Comparison of ENCODE assay signal across 8 cellular contexts in the genomic region with DNA sequence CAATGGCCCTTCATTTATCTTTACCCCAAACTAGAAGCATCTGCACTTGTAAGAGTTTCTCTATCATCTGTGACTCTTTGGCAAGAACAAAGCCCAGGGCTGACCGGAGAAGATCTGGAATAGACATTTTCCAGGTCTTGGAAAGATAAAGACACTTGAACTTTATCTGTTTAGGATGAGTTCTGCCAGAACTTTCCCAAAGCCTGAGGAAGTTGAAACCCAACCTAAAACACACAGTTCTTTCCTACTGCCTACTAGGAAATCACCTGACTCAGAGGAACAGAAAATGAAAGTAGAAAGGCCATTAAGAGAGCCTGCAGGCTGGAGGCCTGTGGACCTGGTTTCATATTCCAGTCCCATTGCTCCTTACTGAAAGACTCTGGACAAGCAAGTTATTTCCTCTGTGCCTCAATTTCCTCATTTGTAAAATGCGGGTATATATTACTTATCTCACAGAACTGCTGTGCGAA. TPM values are rescaled to one million over a fixed set of nuclear protein-coding genes. Genes with fewer than 3 reads are reported as not detected.
DNase-seq lines count a peak whose midpoint lies in the region; ATAC-seq, FAIRE-seq and TF ChIP-seq lines count a peak whose summit lies in the region.

No MANE protein-coding gene starts in this region.

- peaks cover 37% of the 10 kb centered on the region for H3K4me1 Mint-ChIP-seq in HFFc6 (ENCODE audit: low read depth)
- H3K4me1 Mint-ChIP-seq in activated T-helper 17 cell treated with anti-CD3 and anti-CD28 coated beads, Interleukin-2, amount 50 U/mL, for 72 hours = peaks cover 37% of the 10 kb centered on the region

- no peaks in the 10 kb centered on the region; the same call in 1 of the 2 replicates for H3K27me3 Mint-ChIP-seq in HFFc6 (ENCODE audit: insufficient read depth)
- no peaks in the 10 kb centered on the region for H3K27me3 Mint-ChIP-seq in activated T-helper 17 cell treated with anti-CD3 and anti-CD28 coated beads, Interleukin-2, amount 50 U/mL, for 72 hours

- no peaks in the 10 kb centered on the region for H3K36me3 Mint-ChIP-seq in HFFc6 (ENCODE audit: low read depth)
- H3K36me3 Mint-ChIP-seq in activated T-helper 17 cell treated with anti-CD3 and anti-CD28 coated beads, Interleukin-2, amount 50 U/mL, for 72 hours (ENCODE audit: low read depth) = peaks cover 44% of the 10 kb centered on the region

- ATAC-seq in activated T-helper 17 cell treated with anti-CD3 and anti-CD28 coated beads, Interleukin-2, amount 50 U/mL, for 72 hours (replicated peaks) = peak; percentile 58
- peak; percentile 28 to 78 (median 64) for ATAC-seq in pancreas

- no peaks in the 10 kb centered on the region; the same call in 1 of the 2 replicates for H3K4me1 ChIP-seq in MM.1S (ENCODE audit: low read length)
- peaks cover 0 to 12% (median 0%) of the 10 kb centered on the region in 3 donors for H3K4me1 ChIP-seq in pancreas

- H3K9me3 Mint-ChIP-seq in HFFc6 = no peaks in the 10 kb centered on the region
- no peaks in the 10 kb centered on the region for H3K9me3 Mint-ChIP-seq in activated T-helper 17 cell treated with anti-CD3 and anti-CD28 coated beads, Interleukin-2, amount 50 U/mL, for 72 hours

- WGBS in pancreas, 2 donors = 64 to 75% methylated on average over 3 of the region's 3 CpGs

- H3F3A ChIP-seq in MM.1S (ENCODE audit: insufficient read depth, low read length) = peaks cover 8% of the 10 kb centered on the region; the same call in 1 of the 2 replicates

- no peaks in the 10 kb centered on the region for H4K20me1 ChIP-seq in MM.1S (ENCODE audit: insufficient read depth, low read length)

- H2AFZ ChIP-seq in MM.1S (ENCODE audit: low read length) = peak overlapping the region; percentile 56

- peak overlapping the region; percentile 87 for H3K4me3 Mint-ChIP-seq in HFFc6
- peak overlapping the region; percentile 98 for H3K4me3 Mint-ChIP-seq in activated T-helper 17 cell treated with anti-CD3 and anti-CD28 coated beads, Interleukin-2, amount 50 U/mL, for 72 hours

- no peaks in the 10 kb centered on the region for H3K9me2 ChIP-seq in MM.1S (replicated peaks; ENCODE audit: insufficient read depth, low read length)

- intact Hi-C loops in pancreas (cut with DNase I) = loop anchor here in 2 of 3 donors (5.0 to 10.0 kb wide), 2 partner anchors 79 to 81 kb away; a partner anchor contains a TSS

- H3K27ac ChIP-seq in MM.1S (ENCODE audit: low read length) = peak overlapping the region; percentile 56; the same call in 1 of the 2 replicates
- H3K27ac ChIP-seq in pancreas = peak overlapping the region in 3 of 4 donors; percentile 41 to 81 (median 61)

- H3K4me2 ChIP-seq in MM.1S (ENCODE audit: low read depth, low read length) = peak overlapping the region; percentile 96

- FAIRE-seq in pancreas (lab: Jason Lieb, UNC) = peak; percentile 69

- H3K27me3 ChIP-seq in MM.1S (replicated peaks; ENCODE audit: insufficient read depth, low read length) = no peaks in the 10 kb centered on the region
- H3K27me3 ChIP-seq in pancreas = no peaks in the 10 kb centered on the region

- H3K36me3 ChIP-seq in MM.1S (replicated peaks; ENCODE audit: insufficient read depth, low read length) (no peaks in the 10 kb centered on the region), pancreas (no peaks in the 10 kb centered on the region)

- H3K9ac ChIP-seq in MM.1S (ENCODE audit: low read length) = peak overlapping the region; percentile 39

- H3K27ac Mint-ChIP-seq in HFFc6 = peak overlapping the region; percentile 67
- peak overlapping the region; percentile 98 for H3K27ac Mint-ChIP-seq in activated T-helper 17 cell treated with anti-CD3 and anti-CD28 coated beads, Interleukin-2, amount 50 U/mL, for 72 hours

- peaks cover 60% of the 10 kb centered on the region for H3K79me2 ChIP-seq in MM.1S (ENCODE audit: low read length)

- H3K4me3 ChIP-seq in MM.1S (ENCODE audit: low read length) (peak overlapping the region; percentile 100), pancreas (peak overlapping the region in 3 of 4 donors; percentile 7 to 83 (median 73))

- TF ChIP-seq CTCF in HFFc6 (IDR thresholded peaks at IDR 0.05) = no peak
- no peak for TF ChIP-seq CTCF in MM.1S (IDR thresholded peaks at IDR 0.05; ENCODE audit: low read length)
- TF ChIP-seq CTCF in pancreas (IDR thresholded peaks at IDR 0.05) = no peak

- DNase-seq in stimulated activated CD4-positive, alpha-beta T cell treated with anti-CD3 and anti-CD28 coated beads, Interleukin-15, amount 100 ng/mL, for 24 hours = peak; percentile 34
- no peak for DNase-seq in stimulated activated CD4-positive, alpha-beta T cell treated with anti-CD3 and anti-CD28 coated beads, Interleukin-12 subunit alpha, Interleukin-12 subunit beta, amount 100 ng/mL, for 4 hours
- peak; percentile 13 for DNase-seq in HFFc6
- DNase-seq in MM.1S = peak; percentile 76
- peak; percentile 7 for DNase-seq in foreskin melanocyte
- DNase-seq in pancreas = peak in 1 of 6 donors; percentile 40
- DNase-seq in NCI-H446 (lab: John Stamatoyannopoulos, UW) = no peak

- H3K9me3 ChIP-seq in MM.1S (replicated peaks; ENCODE audit: insufficient read depth, low read length) (no peaks in the 10 kb centered on the region), pancreas (no peaks in the 10 kb centered on the region)

RNA-seq across cellular contexts. Expression of a gene that starts 1.4 kb away (rescaled TPM):
- total RNA-seq in HFFc6 (2021; fragmentation: NEBNext Ultra II Directional; extraction: Animal tissue kit (Norgen Biotek cat#: 25700)) = 10 to 100 TPM; 34.1 to 46.5 (median 43.3) TPM
- 100 to 1,000 TPM in 1 of 2 donors, 10 to 100 TPM in 1; 69.2 to 110 TPM for total RNA-seq in activated T-helper 17 cell treated with anti-CD3 and anti-CD28 coated beads, Interleukin-2, amount 50 U/mL, for 72 hours
- 10 to 100 TPM in 5 of 6 donors, 1 to 10 TPM in 1; 9.6 to 46.4 (median 11.5) TPM for total RNA-seq in pancreas
- 10 to 100 TPM; 12.9 to 18.9 TPM for polyA plus RNA-seq in pancreas

RNA-seq across cellular contexts. Expression of a gene that starts 28.7 kb away (rescaled TPM):
- total RNA-seq in HFFc6 (2021; fragmentation: NEBNext Ultra II Directional; extraction: Animal tissue kit (Norgen Biotek cat#: 25700)) = not detected
- total RNA-seq in activated T-helper 17 cell treated with anti-CD3 and anti-CD28 coated beads, Interleukin-2, amount 50 U/mL, for 72 hours = not detected
- not detected for total RNA-seq in pancreas
- polyA plus RNA-seq in pancreas = not detected

RNA-seq across cellular contexts. Expression of a gene that starts 31.4 kb away (rescaled TPM):
- under 1 TPM in 5 of 6 experiments, not detected in 1; 0.11 to 0.51 (median 0.25) TPM for total RNA-seq in HFFc6 (2021; fragmentation: NEBNext Ultra II Directional; extraction: Animal tissue kit (Norgen Biotek cat#: 25700))
- total RNA-seq in activated T-helper 17 cell treated with anti-CD3 and anti-CD28 coated beads, Interleukin-2, amount 50 U/mL, for 72 hours = not detected
- total RNA-seq in pancreas = 100 to 1,000 TPM; 135 to 399 (median 170) TPM
- polyA plus RNA-seq in pancreas = 100 to 1,000 TPM; 292 to 360 TPM

RNA-seq across cellular contexts. Expression of a gene that starts 35.5 kb away (rescaled TPM):
- total RNA-seq in HFFc6 (2021; fragmentation: NEBNext Ultra II Directional; extraction: Animal tissue kit (Norgen Biotek cat#: 25700)) = 10 to 100 TPM; 43.6 to 72.9 (median 58.4) TPM
- total RNA-seq in activated T-helper 17 cell treated with anti-CD3 and anti-CD28 coated beads, Interleukin-2, amount 50 U/mL, for 72 hours = 100 to 1,000 TPM in 1 of 2 donors, 10 to 100 TPM in 1; 56.4 to 125 TPM
- 10 to 100 TPM; 12.2 to 32.6 (median 21.7) TPM for total RNA-seq in pancreas
- polyA plus RNA-seq in pancreas = 10 to 100 TPM; 15.7 to 25.8 TPM

RNA-seq across cellular contexts. Expression of a gene that starts 50.6 kb away (rescaled TPM):
- 1 to 10 TPM; 3.1 to 4.7 (median 4.3) TPM for total RNA-seq in HFFc6 (2021; fragmentation: NEBNext Ultra II Directional; extraction: Animal tissue kit (Norgen Biotek cat#: 25700))
- total RNA-seq in activated T-helper 17 cell treated with anti-CD3 and anti-CD28 coated beads, Interleukin-2, amount 50 U/mL, for 72 hours = 10 to 100 TPM in 1 of 2 donors, 1 to 10 TPM in 1; 9.1 to 20.0 TPM
- 100 to 1,000 TPM in 4 of 6 donors, 10 to 100 TPM in 2; 78.3 to 280 (median 137) TPM for total RNA-seq in pancreas
- polyA plus RNA-seq in pancreas = 100 to 1,000 TPM; 100 to 110 TPM

Comparison
In these comparisons a context has a peak if more than half of its experiments do, and no peak if none do; other contexts are left out.
1. DNase-seq: peak in stimulated activated CD4-positive, alpha-beta T cell treated with anti-CD3 and anti-CD28 coated beads, Interleukin-15, amount 100 ng/mL, for 24 hours (single experiment), HFFc6 (single experiment), MM.1S (single experiment) and foreskin melanocyte (single experiment); none in stimulated activated CD4-positive, alpha-beta T cell treated with anti-CD3 and anti-CD28 coated beads, Interleukin-12 subunit alpha, Interleukin-12 subunit beta, amount 100 ng/mL, for 4 hours (single experiment) and NCI-H446 (0 of 2).
2. RNA of a gene that starts 31.4 kb away (total RNA-seq): 135 to 399 TPM in pancreas; 0.11 to 0.51 TPM in HFFc6 and not detected in activated T-helper 17 cell treated with anti-CD3 and anti-CD28 coated beads, Interleukin-2, amount 50 U/mL, for 72 hours; every median in the first group is over 10 times any median in the second.